ENCODE assay signal across 20 cellular contexts in genomic region chr1:18828224-18828623, GRCh38. TPM values are rescaled to one million over a fixed set of nuclear protein-coding genes. Genes with fewer than 3 reads are reported as not detected.
DNase-seq lines count a peak whose midpoint lies in the region; ATAC-seq and TF ChIP-seq lines count a peak whose summit lies in the region.
"Had no signal": no experiment of that assay in that cellular context is flagged by ENCODE, and none has a peak within 500 bp of the region (broad histone marks: within the 10 kb centered on the region; RNA-seq: fewer than 3 reads in every experiment).

No MANE protein-coding gene starts in this region.

- H3K36me3 Mint-ChIP-seq in HFFc6 (ENCODE audit: low read depth) (no peaks in the 10 kb centered on the region), endodermal cell (ENCODE audit: low read depth) (no peaks in the 10 kb centered on the region)
- H3K36me3 Mint-ChIP-seq: CD14-positive monocyte; CD8-positive, alpha-beta T cell; IgD-negative memory B cell had no signal

- peaks cover 8% of the 10 kb centered on the region for H3K27me3 Mint-ChIP-seq in HFFc6 (ENCODE audit: insufficient read depth)
- peaks cover 31% of the 10 kb centered on the region for H3K27me3 Mint-ChIP-seq in endodermal cell (ENCODE audit: insufficient read depth)

- H3K9me3 ChIP-seq in endodermal cell (ENCODE audit: control insufficient read depth, low read length): peaks cover 20% of the 10 kb centered on the region

- intact Hi-C loops in Right ventricle myocardium inferior (cut with DNase I): no loop called here

- H3K27me3 ChIP-seq in endodermal cell (ENCODE audit: control insufficient read depth, insufficient read depth, low read length, poor library complexity, severe bottlenecking): no peaks in the 10 kb centered on the region

- H3K4me3 Mint-ChIP-seq in HFFc6 (no peak overlapping the region), endodermal cell (no peak overlapping the region)
- H3K4me3 Mint-ChIP-seq: CD14-positive monocyte; CD8-positive, alpha-beta T cell; IgD-negative memory B cell had no signal

- no peaks in the 10 kb centered on the region for H3K36me3 ChIP-seq in endodermal cell (ENCODE audit: control insufficient read depth, insufficient read depth, low read length)

- no peaks in the 10 kb centered on the region for H3K9me3 Mint-ChIP-seq in HFFc6
- H3K9me3 Mint-ChIP-seq in endodermal cell: peaks cover 33% of the 10 kb centered on the region

- ATAC-seq in GM19452 (IDR thresholded peaks at IDR 0.05; ENCODE audit: unreplicated experiment) (no peak), Right ventricle myocardium inferior (no peak)
- ATAC-seq: CD8-positive, alpha-beta T cell; GM12878 had no signal

- no peak overlapping the region for H3K27ac ChIP-seq in endodermal cell (ENCODE audit: low read depth, low read length)
- H3K27ac ChIP-seq: 22Rv1 had no signal

- 0 out of 3 replicates have a peak, but pooled peaks have one; percentile 8 for TF ChIP-seq CTCF in GM12872 (IDR thresholded peaks at IDR 0.05; ENCODE audit: insufficient read depth, low read depth, low read length)
- peak; percentile 18; the same call in 1 of the 2 replicates for TF ChIP-seq CTCF in HFFc6 (IDR thresholded peaks at IDR 0.05)
- TF ChIP-seq CTCF in endodermal cell (conservative IDR thresholded peaks at IDR 0.05): peak; percentile 40

- 61 to 67% methylated on average over 1 to 2 of the region's 2 CpGs for WGBS in endodermal cell (ENCODE audit: insufficient coverage in 1 of 2, insufficient read length in 1 of 2), 2 experiments

- H3K4me1 Mint-ChIP-seq in HFFc6 (ENCODE audit: low read depth): no peaks in the 10 kb centered on the region
- H3K4me1 Mint-ChIP-seq in endodermal cell: no peaks in the 10 kb centered on the region
- H3K4me1 Mint-ChIP-seq: CD14-positive monocyte, IgD-negative memory B cell had no signal

- no peaks in the 10 kb centered on the region for H3K4me1 ChIP-seq in endodermal cell (ENCODE audit: control insufficient read depth, insufficient read depth, low read length)

- DNase-seq in HFFc6 (no peak), OCI-M1 (lab: John Stamatoyannopoulos, UW) (peak; percentile 2), endodermal cell (no peak), NCI-H1105 treated with DMSO at 0.1 percent for 48 hours (lab: John Stamatoyannopoulos, UW) (no peak), Right ventricle myocardium inferior (ENCODE audit: missing footprints) (no peak)
- no peak for DNase-seq in stimulated activated CD4-positive, alpha-beta T cell treated with anti-CD3 and anti-CD28 coated beads, Interleukin-15, amount 100 ng/mL, for 24 hours
- DNase-seq: CD8-positive, alpha-beta T cell; COR-L47; DND-41; GDM1 had no signal

- H3K9ac ChIP-seq in endodermal cell (ENCODE audit: extremely low read depth, low read length, poor library complexity, severe bottlenecking): no peak overlapping the region

- no peak overlapping the region for H3K27ac Mint-ChIP-seq in HFFc6
- no peak overlapping the region for H3K27ac Mint-ChIP-seq in endodermal cell
- H3K27ac Mint-ChIP-seq: CD8-positive, alpha-beta T cell; IgD-negative memory B cell had no signal

- H3K4me3 ChIP-seq in endodermal cell (ENCODE audit: low read length): no peak overlapping the region
- H3K4me3 ChIP-seq: GM12878 had no signal

RNA-seq across cellular contexts. Expression of gene TAS1R2, which starts 31.2 kb away (rescaled TPM):
- not detected for total RNA-seq in HFFc6 (2021; fragmentation: NEBNext Ultra II Directional; extraction: Animal tissue kit (Norgen Biotek cat#: 25700))
- total RNA-seq in endodermal cell (not detected), Right ventricle myocardium inferior (not detected)
- polyA plus RNA-seq in endodermal cell (2013, experiment 1 of 2): not detected
- not detected for polyA plus RNA-seq in endodermal cell (2013, experiment 2 of 2)
- total RNA-seq: A673; CD8-positive, alpha-beta T cell; GM12878; H4; HT-29 had no signal
- polyA plus RNA-seq: BJ, CD14-positive monocyte, GM12878, IgD-negative memory B cell had no signal
